Comparison of ENCODE assay signal across 8 cellular contexts in the genomic region with DNA sequence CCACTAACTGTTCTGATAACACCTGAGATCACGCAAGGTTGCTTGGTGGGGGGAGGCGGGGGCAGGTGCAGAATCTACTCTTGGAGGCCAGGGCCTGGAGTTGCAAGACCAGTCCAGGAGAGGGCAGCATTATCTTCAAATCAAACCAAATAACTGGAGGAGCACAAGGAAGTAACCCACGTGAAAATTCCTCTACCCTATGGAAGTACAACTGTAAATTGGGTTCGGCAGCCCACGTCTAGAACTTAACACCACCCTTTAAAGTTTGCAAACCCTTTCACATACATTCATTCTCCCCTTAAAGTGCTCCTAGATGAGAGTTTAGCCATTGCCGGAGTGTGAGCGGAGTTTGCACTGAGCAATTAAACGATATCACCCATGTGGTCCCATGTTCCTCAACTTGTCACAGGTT. TPM values are rescaled to one million over a fixed set of nuclear protein-coding genes. Genes with fewer than 3 reads are reported as not detected.
DNase-seq lines count a peak whose midpoint lies in the region; ATAC-seq and TF ChIP-seq lines count a peak whose summit lies in the region.

No MANE protein-coding gene starts in this region.

- DNase-seq in COR-L47 (lab: John Stamatoyannopoulos, UW) (peak; percentile 53), NCI-H2227 (lab: John Stamatoyannopoulos, UW; ENCODE audit: unreplicated experiment) (peak; percentile 77), left lobe of liver (ENCODE audit: low spot score) (peak; percentile 62)
- DNase-seq in activated CD4-positive, CD25-positive, alpha-beta regulatory T cell (lab: John Stamatoyannopoulos, UW) = peak; percentile 16 to 49 (median 30)
- DNase-seq in central memory CD8-positive, alpha-beta T cell (ENCODE audit: low spot score in 2 of 2) = peak; percentile 46 to 53
- DNase-seq in stimulated activated CD4-positive, alpha-beta T cell treated with anti-CD3 and anti-CD28 coated beads, Interleukin-1b, Interleukin-23, amount 100 ng/mL, for 48 hours = peak; percentile 67

- no peaks in the 10 kb centered on the region for H3K36me3 Mint-ChIP-seq in central memory CD8-positive, alpha-beta T cell (ENCODE audit: insufficient read depth)

- no peaks in the 10 kb centered on the region for H3K9me3 Mint-ChIP-seq in central memory CD8-positive, alpha-beta T cell

- ATAC-seq in central memory CD8-positive, alpha-beta T cell (replicated peaks; ENCODE audit: extremely low read depth, poor library complexity, severe bottlenecking) = peak; percentile 83
- ATAC-seq in left lobe of liver = peak; percentile 99
- ATAC-seq in GM19455 (IDR thresholded peaks at IDR 0.05; ENCODE audit: unreplicated experiment) = no peak

- H3K4me1 Mint-ChIP-seq in central memory CD8-positive, alpha-beta T cell = no peaks in the 10 kb centered on the region

- POLR2A ChIA-PET in HEK293 (lab: Yijun Ruan, JAX) = no interaction called here

- H3K27me3 Mint-ChIP-seq in central memory CD8-positive, alpha-beta T cell = no peaks in the 10 kb centered on the region

- H3K27ac Mint-ChIP-seq in central memory CD8-positive, alpha-beta T cell (ENCODE audit: low read depth) = no peak overlapping the region

- H3K27ac ChIP-seq in HEK293 (ENCODE audit: extremely low read depth, low read depth, low read length) = no peak overlapping the region

- H3K4me3 Mint-ChIP-seq in central memory CD8-positive, alpha-beta T cell = no peak overlapping the region

- CTCF ChIA-PET in HEK293 (lab: Yijun Ruan, JAX) = interaction anchor here (1.5 to 2.5 kb wide), 3 partner anchors 71 to 84 kb away, joined by 4 to 10 read pairs (median 10); a partner anchor contains a TSS

- no peak; the same call in 1 of the 2 replicates for TF ChIP-seq CTCF in HEK293 (tag by site-specific recombination; IDR thresholded peaks at IDR 0.05)

- H3K36me3 ChIP-seq in HEK293 (ENCODE audit: control insufficient read depth in 2 of 2, insufficient read depth in 1 of 2, low read length in 2 of 2) = no peaks in the 10 kb centered on the region

- H3K4me1 ChIP-seq in HEK293 (ENCODE audit: control insufficient read depth, insufficient read depth, low read length) = no peaks in the 10 kb centered on the region

- no peaks in the 10 kb centered on the region for H3K9me3 ChIP-seq in HEK293 (ENCODE audit: control insufficient read depth, insufficient read depth, low read depth, low read length)

- H3K4me3 ChIP-seq in HEK293 (ENCODE audit: low read depth, low read length) = no peak overlapping the region

TF ChIP-seq in HEK293, 187 proteins besides CTCF, POLR2A, EP300 and RAD21:
- no peak for TF ChIP-seq ZNF48 (tag by site-specific recombination; IDR thresholded peaks at IDR 0.05)
- TF ChIP-seq IKZF3 (tag by site-specific recombination; IDR thresholded peaks at IDR 0.05) = peak; percentile 88
- TF ChIP-seq ZNF214 (tag by site-specific recombination; IDR thresholded peaks at IDR 0.05; ENCODE audit: borderline replicate concordance) = no peak
- TF ChIP-seq, protein P1, sequence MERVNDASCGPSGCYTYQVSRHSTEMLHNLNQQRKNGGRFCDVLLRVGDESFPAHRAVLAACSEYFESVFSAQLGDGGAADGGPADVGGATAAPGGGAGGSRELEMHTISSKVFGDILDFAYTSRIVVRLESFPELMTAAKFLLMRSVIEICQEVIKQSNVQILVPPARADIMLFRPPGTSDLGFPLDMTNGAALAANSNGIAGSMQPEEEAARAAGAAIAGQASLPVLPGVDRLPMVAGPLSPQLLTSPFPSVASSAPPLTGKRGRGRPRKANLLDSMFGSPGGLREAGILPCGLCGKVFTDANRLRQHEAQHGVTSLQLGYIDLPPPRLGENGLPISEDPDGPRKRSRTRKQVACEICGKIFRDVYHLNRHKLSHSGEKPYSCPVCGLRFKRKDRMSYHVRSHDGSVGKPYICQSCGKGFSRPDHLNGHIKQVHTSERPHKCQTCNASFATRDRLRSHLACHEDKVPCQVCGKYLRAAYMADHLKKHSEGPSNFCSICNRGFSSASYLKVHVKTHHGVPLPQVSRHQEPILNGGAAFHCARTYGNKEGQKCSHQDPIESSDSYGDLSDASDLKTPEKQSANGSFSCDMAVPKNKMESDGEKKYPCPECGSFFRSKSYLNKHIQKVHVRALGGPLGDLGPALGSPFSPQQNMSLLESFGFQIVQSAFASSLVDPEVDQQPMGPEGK (tag by site-specific recombination; IDR thresholded peaks at IDR 0.05) = peak; percentile 52
- no peak for TF ChIP-seq WT1 (tag by site-specific recombination; IDR thresholded peaks at IDR 0.05)
- no peak for TF ChIP-seq HOXA7 (CRISPR knock-in tag; IDR thresholded peaks at IDR 0.05; ENCODE audit: borderline replicate concordance)
- TF ChIP-seq, protein P2, sequence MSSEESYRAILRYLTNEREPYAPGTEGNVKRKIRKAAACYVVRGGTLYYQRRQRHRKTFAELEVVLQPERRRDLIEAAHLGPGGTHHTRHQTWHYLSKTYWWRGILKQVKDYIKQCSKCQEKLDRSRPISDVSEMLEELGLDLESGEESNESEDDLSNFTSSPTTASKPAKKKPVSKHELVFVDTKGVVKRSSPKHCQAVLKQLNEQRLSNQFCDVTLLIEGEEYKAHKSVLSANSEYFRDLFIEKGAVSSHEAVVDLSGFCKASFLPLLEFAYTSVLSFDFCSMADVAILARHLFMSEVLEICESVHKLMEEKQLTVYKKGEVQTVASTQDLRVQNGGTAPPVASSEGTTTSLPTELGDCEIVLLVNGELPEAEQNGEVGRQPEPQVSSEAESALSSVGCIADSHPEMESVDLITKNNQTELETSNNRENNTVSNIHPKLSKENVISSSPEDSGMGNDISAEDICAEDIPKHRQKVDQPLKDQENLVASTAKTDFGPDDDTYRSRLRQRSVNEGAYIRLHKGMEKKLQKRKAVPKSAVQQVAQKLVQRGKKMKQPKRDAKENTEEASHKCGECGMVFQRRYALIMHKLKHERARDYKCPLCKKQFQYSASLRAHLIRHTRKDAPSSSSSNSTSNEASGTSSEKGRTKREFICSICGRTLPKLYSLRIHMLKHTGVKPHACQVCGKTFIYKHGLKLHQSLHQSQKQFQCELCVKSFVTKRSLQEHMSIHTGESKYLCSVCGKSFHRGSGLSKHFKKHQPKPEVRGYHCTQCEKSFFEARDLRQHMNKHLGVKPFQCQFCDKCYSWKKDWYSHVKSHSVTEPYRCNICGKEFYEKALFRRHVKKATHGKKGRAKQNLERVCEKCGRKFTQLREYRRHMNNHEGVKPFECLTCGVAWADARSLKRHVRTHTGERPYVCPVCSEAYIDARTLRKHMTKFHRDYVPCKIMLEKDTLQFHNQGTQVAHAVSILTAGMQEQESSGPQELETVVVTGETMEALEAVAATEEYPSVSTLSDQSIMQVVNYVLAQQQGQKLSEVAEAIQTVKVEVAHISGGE (tag by site-specific recombination; conservative IDR thresholded peaks at IDR 0.05; ENCODE audit: low read depth) = 0 out of 2 replicates have a peak, but pooled peaks have one; percentile 39
- no peak for TF ChIP-seq GLIS1 (tag by site-specific recombination; IDR thresholded peaks at IDR 0.05)
- TF ChIP-seq, protein P3, sequence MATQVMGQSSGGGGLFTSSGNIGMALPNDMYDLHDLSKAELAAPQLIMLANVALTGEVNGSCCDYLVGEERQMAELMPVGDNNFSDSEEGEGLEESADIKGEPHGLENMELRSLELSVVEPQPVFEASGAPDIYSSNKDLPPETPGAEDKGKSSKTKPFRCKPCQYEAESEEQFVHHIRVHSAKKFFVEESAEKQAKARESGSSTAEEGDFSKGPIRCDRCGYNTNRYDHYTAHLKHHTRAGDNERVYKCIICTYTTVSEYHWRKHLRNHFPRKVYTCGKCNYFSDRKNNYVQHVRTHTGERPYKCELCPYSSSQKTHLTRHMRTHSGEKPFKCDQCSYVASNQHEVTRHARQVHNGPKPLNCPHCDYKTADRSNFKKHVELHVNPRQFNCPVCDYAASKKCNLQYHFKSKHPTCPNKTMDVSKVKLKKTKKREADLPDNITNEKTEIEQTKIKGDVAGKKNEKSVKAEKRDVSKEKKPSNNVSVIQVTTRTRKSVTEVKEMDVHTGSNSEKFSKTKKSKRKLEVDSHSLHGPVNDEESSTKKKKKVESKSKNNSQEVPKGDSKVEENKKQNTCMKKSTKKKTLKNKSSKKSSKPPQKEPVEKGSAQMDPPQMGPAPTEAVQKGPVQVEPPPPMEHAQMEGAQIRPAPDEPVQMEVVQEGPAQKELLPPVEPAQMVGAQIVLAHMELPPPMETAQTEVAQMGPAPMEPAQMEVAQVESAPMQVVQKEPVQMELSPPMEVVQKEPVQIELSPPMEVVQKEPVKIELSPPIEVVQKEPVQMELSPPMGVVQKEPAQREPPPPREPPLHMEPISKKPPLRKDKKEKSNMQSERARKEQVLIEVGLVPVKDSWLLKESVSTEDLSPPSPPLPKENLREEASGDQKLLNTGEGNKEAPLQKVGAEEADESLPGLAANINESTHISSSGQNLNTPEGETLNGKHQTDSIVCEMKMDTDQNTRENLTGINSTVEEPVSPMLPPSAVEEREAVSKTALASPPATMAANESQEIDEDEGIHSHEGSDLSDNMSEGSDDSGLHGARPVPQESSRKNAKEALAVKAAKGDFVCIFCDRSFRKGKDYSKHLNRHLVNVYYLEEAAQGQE (tag by site-specific recombination; IDR thresholded peaks at IDR 0.05) = no peak
- peak; percentile 74 for TF ChIP-seq ZNF654 (tag by site-specific recombination; IDR thresholded peaks at IDR 0.05; ENCODE audit: low read depth)

RNA-seq across cellular contexts. Expression of a gene that starts 19.6 kb away (rescaled TPM):
- 0.30 TPM for total RNA-seq in left lobe of liver

RNA-seq across cellular contexts. Expression of a gene that starts 30.6 kb away (rescaled TPM):
- total RNA-seq in left lobe of liver = 51.4 TPM
